2 cellular contexts compared by ENCODE assay signal in the genomic region with DNA sequence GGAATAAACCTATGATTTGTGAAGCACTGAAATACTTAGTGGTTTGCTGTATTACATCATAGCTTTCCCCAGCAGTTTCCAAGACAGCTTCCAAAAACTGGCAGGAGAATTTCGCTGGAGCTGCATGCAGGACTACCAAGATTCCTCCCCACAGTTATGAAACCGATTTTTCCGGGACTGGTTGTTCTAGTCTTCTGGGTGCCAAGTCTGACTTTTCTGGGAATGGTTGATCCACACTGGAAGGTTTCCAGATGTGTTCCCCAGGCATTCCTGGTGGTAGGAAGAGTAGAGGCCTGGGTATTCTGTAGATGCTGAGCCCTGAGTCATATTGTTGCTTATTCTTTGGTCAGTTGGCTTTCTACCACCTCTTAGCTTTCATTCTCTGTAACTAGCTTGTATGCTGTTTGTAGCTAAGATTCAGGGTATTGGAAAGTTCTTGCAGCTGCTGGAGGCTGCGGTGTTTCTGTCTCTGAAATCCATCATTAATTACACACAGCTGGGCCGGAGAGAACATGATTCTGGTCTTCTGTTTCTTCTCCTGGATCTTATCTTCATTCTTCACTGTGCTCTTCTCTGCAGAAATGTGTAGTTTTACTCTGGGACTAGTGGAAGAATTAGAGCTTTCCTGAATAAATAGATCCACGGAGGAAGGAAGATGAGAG.
TF ChIP-seq lines count a peak whose summit lies in the region.

No MANE protein-coding gene starts in this region.

TF ChIP-seq in HCT116, 20 proteins besides CTCF, POLR2A, EP300 and RAD21:
- TF ChIP-seq SP1 (IDR thresholded peaks at IDR 0.05; ENCODE audit: low read depth) (no peak), ZNF274 (IDR thresholded peaks at IDR 0.05; ENCODE audit: low read depth, low read length) (no peak), FOSL1 (IDR thresholded peaks at IDR 0.05; ENCODE audit: low read depth) (no peak), SIN3A (IDR thresholded peaks at IDR 0.05; ENCODE audit: low read depth) (no peak), YY1 (IDR thresholded peaks at IDR 0.05; ENCODE audit: extremely low read depth, insufficient replicate concordance, low read depth, low read length) (no peak)
- TF ChIP-seq, protein P1, sequence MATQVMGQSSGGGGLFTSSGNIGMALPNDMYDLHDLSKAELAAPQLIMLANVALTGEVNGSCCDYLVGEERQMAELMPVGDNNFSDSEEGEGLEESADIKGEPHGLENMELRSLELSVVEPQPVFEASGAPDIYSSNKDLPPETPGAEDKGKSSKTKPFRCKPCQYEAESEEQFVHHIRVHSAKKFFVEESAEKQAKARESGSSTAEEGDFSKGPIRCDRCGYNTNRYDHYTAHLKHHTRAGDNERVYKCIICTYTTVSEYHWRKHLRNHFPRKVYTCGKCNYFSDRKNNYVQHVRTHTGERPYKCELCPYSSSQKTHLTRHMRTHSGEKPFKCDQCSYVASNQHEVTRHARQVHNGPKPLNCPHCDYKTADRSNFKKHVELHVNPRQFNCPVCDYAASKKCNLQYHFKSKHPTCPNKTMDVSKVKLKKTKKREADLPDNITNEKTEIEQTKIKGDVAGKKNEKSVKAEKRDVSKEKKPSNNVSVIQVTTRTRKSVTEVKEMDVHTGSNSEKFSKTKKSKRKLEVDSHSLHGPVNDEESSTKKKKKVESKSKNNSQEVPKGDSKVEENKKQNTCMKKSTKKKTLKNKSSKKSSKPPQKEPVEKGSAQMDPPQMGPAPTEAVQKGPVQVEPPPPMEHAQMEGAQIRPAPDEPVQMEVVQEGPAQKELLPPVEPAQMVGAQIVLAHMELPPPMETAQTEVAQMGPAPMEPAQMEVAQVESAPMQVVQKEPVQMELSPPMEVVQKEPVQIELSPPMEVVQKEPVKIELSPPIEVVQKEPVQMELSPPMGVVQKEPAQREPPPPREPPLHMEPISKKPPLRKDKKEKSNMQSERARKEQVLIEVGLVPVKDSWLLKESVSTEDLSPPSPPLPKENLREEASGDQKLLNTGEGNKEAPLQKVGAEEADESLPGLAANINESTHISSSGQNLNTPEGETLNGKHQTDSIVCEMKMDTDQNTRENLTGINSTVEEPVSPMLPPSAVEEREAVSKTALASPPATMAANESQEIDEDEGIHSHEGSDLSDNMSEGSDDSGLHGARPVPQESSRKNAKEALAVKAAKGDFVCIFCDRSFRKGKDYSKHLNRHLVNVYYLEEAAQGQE (IDR thresholded peaks at IDR 0.05; ENCODE audit: low read depth) = no peak
- TF ChIP-seq, protein P2, sequence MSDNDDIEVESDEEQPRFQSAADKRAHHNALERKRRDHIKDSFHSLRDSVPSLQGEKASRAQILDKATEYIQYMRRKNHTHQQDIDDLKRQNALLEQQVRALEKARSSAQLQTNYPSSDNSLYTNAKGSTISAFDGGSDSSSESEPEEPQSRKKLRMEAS (IDR thresholded peaks at IDR 0.05) = no peak

TF ChIP-seq in HepG2, 621 proteins besides CTCF, POLR2A, EP300 and RAD21:
- TF ChIP-seq, protein P3, sequence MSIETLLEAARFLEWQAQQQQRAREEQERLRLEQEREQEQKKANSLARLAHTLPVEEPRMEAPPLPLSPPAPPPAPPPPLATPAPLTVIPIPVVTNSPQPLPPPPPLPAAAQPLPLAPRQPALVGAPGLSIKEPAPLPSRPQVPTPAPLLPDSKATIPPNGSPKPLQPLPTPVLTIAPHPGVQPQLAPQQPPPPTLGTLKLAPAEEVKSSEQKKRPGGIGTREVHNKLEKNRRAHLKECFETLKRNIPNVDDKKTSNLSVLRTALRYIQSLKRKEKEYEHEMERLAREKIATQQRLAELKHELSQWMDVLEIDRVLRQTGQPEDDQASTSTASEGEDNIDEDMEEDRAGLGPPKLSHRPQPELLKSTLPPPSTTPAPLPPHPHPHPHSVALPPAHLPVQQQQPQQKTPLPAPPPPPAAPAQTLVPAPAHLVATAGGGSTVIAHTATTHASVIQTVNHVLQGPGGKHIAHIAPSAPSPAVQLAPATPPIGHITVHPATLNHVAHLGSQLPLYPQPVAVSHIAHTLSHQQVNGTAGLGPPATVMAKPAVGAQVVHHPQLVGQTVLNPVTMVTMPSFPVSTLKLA (IDR thresholded peaks at IDR 0.05) = no peak
- TF ChIP-seq RBFOX2 (IDR thresholded peaks at IDR 0.05; ENCODE audit: low read depth, low read length) (peak; percentile 7), CEBPB (IDR thresholded peaks at IDR 0.05; ENCODE audit: borderline replicate concordance, low read depth, low read length) (0 out of 2 replicates have a peak, but pooled peaks have one; percentile 7)
